Comparison of ENCODE assay signal across 8 cellular contexts in the genomic region with DNA sequence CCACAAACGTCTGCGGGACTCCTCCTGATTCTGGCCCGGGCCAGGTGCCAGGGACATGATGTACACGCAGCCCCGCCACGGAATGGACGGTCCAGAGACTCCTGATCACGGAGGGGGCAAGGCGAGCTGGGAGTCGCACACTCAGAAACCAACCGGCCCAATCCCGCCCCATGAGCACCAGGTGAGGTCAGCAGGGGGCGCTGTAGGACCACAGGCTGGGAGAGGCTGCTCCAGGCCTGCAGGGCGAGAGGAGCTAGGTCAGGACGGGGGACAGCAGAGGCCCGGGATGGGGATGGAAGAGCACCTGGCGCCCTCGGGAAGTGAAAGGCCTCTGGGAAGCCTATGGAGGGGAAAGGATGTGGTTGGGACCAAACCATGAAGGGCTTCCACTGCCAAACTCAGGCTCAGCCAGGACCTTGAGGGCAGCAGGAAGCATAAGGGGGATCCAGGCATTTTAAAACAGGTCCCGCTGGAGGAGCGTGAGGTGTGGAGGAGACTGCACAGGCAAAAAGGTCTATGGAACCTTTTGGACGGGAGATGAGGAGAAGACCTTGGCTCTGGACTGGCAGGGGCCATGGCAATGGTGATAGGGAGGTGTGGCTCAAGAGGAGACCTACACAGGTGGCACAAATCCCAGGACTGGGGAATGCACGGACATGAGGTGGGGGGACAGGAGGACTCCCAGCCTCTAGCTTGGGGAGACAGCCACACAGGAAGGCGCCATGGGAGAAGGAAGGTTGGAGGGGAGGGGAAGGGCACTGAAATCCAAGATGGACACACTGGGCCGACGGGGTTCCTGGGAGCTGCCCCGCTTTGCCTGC.
A peak's percentile ranks its signal among the peaks of the same experiment; 100 is the strongest.
DNase-seq lines count a peak whose midpoint lies in the region; ATAC-seq, FAIRE-seq and TF ChIP-seq lines count a peak whose summit lies in the region.

No MANE protein-coding gene starts in this region.

- peaks cover 33% of the 10 kb centered on the region for H3K27me3 ChIP-seq in WERI-Rb-1 (ENCODE audit: insufficient read depth, low read depth, severe bottlenecking)

- H3K27ac ChIP-seq in WERI-Rb-1 = no peak overlapping the region
- H3K27ac ChIP-seq in kidney (ENCODE audit: low read depth in 2 of 2, low read length in 2 of 2) = no peak overlapping the region

- peak; percentile 82 for TF ChIP-seq CTCF in GM12874 (IDR thresholded peaks at IDR 0.05; ENCODE audit: insufficient read depth, low read depth, low read length)
- peak; percentile 97 for TF ChIP-seq CTCF in WERI-Rb-1 (IDR thresholded peaks at IDR 0.05; ENCODE audit: low read depth, low read length)
- peak; percentile 71 for TF ChIP-seq CTCF in kidney (IDR thresholded peaks at IDR 0.05; ENCODE audit: borderline replicate concordance, extremely low read depth, insufficient read depth)

- H3K9me3 ChIP-seq in WERI-Rb-1 (ENCODE audit: severe bottlenecking) (no peaks in the 10 kb centered on the region), kidney (ENCODE audit: control insufficient read depth in 1 of 2, low read length in 2 of 2) (no peaks in the 10 kb centered on the region)

- FAIRE-seq in kidney (lab: Jason Lieb, UNC) = no peak

- H3K36me3 ChIP-seq in WERI-Rb-1 (no peaks in the 10 kb centered on the region), kidney (ENCODE audit: control insufficient read depth in 1 of 2, insufficient read depth in 2 of 2, low read length in 2 of 2) (no peaks in the 10 kb centered on the region)

- DNase-seq in NCI-H2107 (lab: John Stamatoyannopoulos, UW) = peak; percentile 43
- peak; percentile 89 for DNase-seq in WERI-Rb-1
- DNase-seq in T47D (ENCODE audit: low read depth in 1 of 2, low spot score in 1 of 2) = peak; percentile 56 to 69
- peak; percentile 89 for DNase-seq in kidney
- peak; percentile 82 to 84 for DNase-seq in stimulated activated CD4-positive, alpha-beta T cell treated with anti-CD3 and anti-CD28 coated beads, Interleukin-2, amount 100 ng/mL, for 24 hours

- H3K4me1 ChIP-seq in kidney (ENCODE audit: control insufficient read depth in 1 of 2, insufficient read depth in 1 of 2, low read depth in 1 of 2, low read length in 2 of 2) = no peaks in the 10 kb centered on the region

- H3K9ac ChIP-seq in kidney (ENCODE audit: low read length in 2 of 2) = no peak overlapping the region

- intact Hi-C loops in kidney (cut with DNase I) = loop anchor here (5.0 kb wide), 1 partner anchor 310 kb away; no protein-coding TSS in a partner anchor

- no peak overlapping the region for H3K4me3 ChIP-seq in WERI-Rb-1 (ENCODE audit: low read depth, low read length)
- no peak overlapping the region for H3K4me3 ChIP-seq in kidney (ENCODE audit: low read length in 2 of 2)

- in situ Hi-C loops in T47D (cut with HindIII; ENCODE audit: low pct_unique_long_range_greater_than_20kb, low sequenced_read_pairs) = no loop called here

- ATAC-seq in HG02642 (IDR thresholded peaks at IDR 0.05; ENCODE audit: poor library complexity, unreplicated experiment) = peak; percentile 86
- ATAC-seq in HG03135 (IDR thresholded peaks at IDR 0.05; ENCODE audit: unreplicated experiment) = no peak
